In the genomic region with DNA sequence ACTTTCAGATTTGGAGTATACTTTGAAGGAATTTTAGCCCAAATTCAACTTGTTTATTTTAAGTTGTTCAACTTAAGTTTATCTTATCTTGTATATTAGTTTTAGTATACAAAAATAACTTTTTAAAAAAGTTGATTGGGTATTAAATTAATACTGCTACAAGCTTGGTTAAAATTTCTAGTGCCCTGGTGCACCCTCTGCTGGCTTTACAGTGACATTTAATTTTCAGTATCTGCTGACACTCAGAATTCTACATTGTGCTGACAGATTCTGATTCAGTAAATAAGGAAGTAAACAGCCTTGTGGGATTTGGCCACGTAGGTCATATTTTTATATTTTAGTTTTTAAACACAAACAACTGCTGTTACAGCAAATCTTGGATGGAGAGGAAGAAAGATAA, we compare ENCODE assay signal across 8 cellular contexts. TPM values are rescaled to one million over a fixed set of nuclear protein-coding genes. Genes with fewer than 3 reads are reported as not detected.
DNase-seq lines count a peak whose midpoint lies in the region; ATAC-seq, FAIRE-seq and TF ChIP-seq lines count a peak whose summit lies in the region.

No MANE protein-coding gene starts in this region.

- ATAC-seq in GM19328 (IDR thresholded peaks at IDR 0.05; ENCODE audit: unreplicated experiment), result no peak
- ATAC-seq in HG02642 (IDR thresholded peaks at IDR 0.05; ENCODE audit: poor library complexity, unreplicated experiment), result no peak

- peak; percentile 82 for FAIRE-seq in colon (lab: Jason Lieb, UNC)

- DNase-seq in activated naive CD4-positive, alpha-beta T cell treated with Interleukin-2 at 50 U/mL for 16 hours, result peak; percentile 4
- DNase-seq in activated naive CD4-positive, alpha-beta T cell (lab: John Stamatoyannopoulos, UW), result no peak
- DNase-seq in NCI-H748 treated with DMSO at 0.1 percent for 48 hours (lab: John Stamatoyannopoulos, UW) (peak; percentile 1), osteocyte (ENCODE audit: extremely low spot score, unreplicated experiment) (no peak), ecto neural progenitor cell (ENCODE audit: low spot score) (no peak)

- no peaks in the 10 kb centered on the region for H3K36me3 Mint-ChIP-seq in osteocyte (ENCODE audit: unreplicated experiment)

- H3K9me3 Mint-ChIP-seq in osteocyte (ENCODE audit: unreplicated experiment), result peaks cover 10% of the 10 kb centered on the region

- H3K27ac Mint-ChIP-seq in osteocyte (ENCODE audit: unreplicated experiment), result no peak overlapping the region

- H3K27me3 Mint-ChIP-seq in osteocyte (ENCODE audit: unreplicated experiment), result peaks cover 6% of the 10 kb centered on the region

- TF ChIP-seq CTCF in osteocyte (IDR thresholded peaks at IDR 0.05), result peak; percentile 42

- no peaks in the 10 kb centered on the region for H3K4me1 Mint-ChIP-seq in osteocyte (ENCODE audit: unreplicated experiment)

- H3K4me3 Mint-ChIP-seq in osteocyte (ENCODE audit: unreplicated experiment), result no peak overlapping the region

RNA-seq across cellular contexts. Expression of gene EDA, which starts 2.9 kb away (rescaled TPM):
- not detected in 2 replicates for total RNA-seq in osteocyte

Comparison
In these comparisons a context has a peak if more than half of its experiments do, and no peak if none do; other contexts are left out.
1. DNase-seq: peak in activated naive CD4-positive, alpha-beta T cell treated with Interleukin-2 at 50 U/mL for 16 hours (single experiment) and NCI-H748 treated with DMSO at 0.1 percent for 48 hours (single experiment); none in activated naive CD4-positive, alpha-beta T cell (0 of 4), osteocyte (single experiment) and ecto neural progenitor cell (single experiment).